ENCODE assay signal across 13 cellular contexts in the genomic region with DNA sequence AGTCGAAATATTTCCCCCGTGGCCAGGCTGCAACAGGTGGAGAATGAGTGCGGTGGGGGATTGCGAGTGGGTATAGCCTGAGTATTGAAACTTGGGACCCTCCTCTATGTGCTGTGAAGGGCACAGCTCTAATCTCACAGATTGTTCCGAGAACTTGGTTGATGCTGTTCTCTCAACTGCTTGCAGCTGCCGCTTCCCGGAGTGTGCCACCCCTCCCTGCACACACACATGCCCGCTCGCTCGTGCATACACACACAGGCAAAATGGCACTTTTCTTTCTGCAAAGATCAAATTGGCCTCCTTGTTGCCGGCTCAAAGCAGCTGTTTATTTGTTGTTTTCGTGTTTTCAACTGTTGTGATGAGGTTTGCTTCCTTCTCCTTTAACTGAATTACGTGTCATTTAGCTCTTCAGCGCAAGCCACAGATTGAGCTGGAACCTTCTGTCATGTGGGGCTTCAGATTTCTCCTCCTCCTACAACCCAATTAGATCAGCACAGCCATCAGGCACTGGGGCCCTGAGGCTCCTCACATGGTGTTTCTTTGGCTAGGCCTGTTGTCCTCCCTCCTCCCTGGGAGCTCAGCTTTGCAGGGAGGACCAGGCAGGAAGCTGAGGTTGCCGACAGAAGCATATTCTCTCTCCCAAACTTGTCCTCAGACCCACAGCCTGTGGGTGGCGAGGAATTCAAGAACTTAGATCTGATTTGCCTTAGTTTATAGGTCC. TPM values are rescaled to one million over a fixed set of nuclear protein-coding genes. Genes with fewer than 3 reads are reported as not detected.
"Had no signal": no experiment of that assay in that cellular context is flagged by ENCODE, and none has a peak within 500 bp of the region (broad histone marks: within the 10 kb centered on the region; RNA-seq: fewer than 3 reads in every experiment).

No MANE protein-coding gene starts in this region.

- H3K27ac Mint-ChIP-seq: activated CD8-positive, alpha-beta memory T cell treated with anti-CD3 and anti-CD28 coated beads, Interleukin-2, amount 10 ng/mL, durations not matched to agents 7 days and 5 days; activated naive CD4-positive, alpha-beta T cell treated with anti-CD3 and anti-CD28 coated beads, Interleukin-2, amount 50 U/mL, for 24 hours; activated T-cell treated with anti-CD3 and anti-CD28 coated beads, Interleukin-2, amount 50 U/mL, for 24 hours had no signal

- H3K4me3 Mint-ChIP-seq: activated CD8-positive, alpha-beta memory T cell treated with anti-CD3 and anti-CD28 coated beads, Interleukin-2, amount 10 ng/mL, durations not matched to agents 7 days and 5 days; activated naive CD4-positive, alpha-beta T cell treated with anti-CD3 and anti-CD28 coated beads, Interleukin-2, amount 50 U/mL, for 24 hours; activated T-cell treated with anti-CD3 and anti-CD28 coated beads, Interleukin-2, amount 50 U/mL, for 24 hours; neural crest cell had no signal

- H3K9me3 Mint-ChIP-seq: activated naive CD4-positive, alpha-beta T cell treated with anti-CD3 and anti-CD28 coated beads, Interleukin-2, amount 50 U/mL, for 24 hours; activated T-cell treated with anti-CD3 and anti-CD28 coated beads, Interleukin-2, amount 50 U/mL, for 24 hours; neural crest cell had no signal

- H3K36me3 Mint-ChIP-seq: activated CD8-positive, alpha-beta memory T cell treated with anti-CD3 and anti-CD28 coated beads, Interleukin-2, amount 10 ng/mL, durations not matched to agents 7 days and 5 days; activated naive CD4-positive, alpha-beta T cell treated with anti-CD3 and anti-CD28 coated beads, Interleukin-2, amount 50 U/mL, for 24 hours had no signal

- H3K4me1 Mint-ChIP-seq: activated CD8-positive, alpha-beta memory T cell treated with anti-CD3 and anti-CD28 coated beads, Interleukin-2, amount 10 ng/mL, durations not matched to agents 7 days and 5 days; activated naive CD4-positive, alpha-beta T cell treated with anti-CD3 and anti-CD28 coated beads, Interleukin-2, amount 50 U/mL, for 24 hours had no signal

- DNase-seq: activated CD4-positive, alpha-beta T cell treated with anti-CD3 and anti-CD28 coated beads, Interleukin-2, amount 50 U/mL, for 48 hours; activated CD8-positive, alpha-beta memory T cell treated with anti-CD3 and anti-CD28 coated beads, Interleukin-2, amount 10 ng/mL, durations not matched to agents 7 days and 5 days; activated effector memory CD4-positive, alpha-beta T cell treated with Interleukin-2 at 50 U/mL for 16 hours; activated T-cell treated with anti-CD3 and anti-CD28 coated beads, Interleukin-2, amount 50 U/mL, for 24 hours; brain microvascular endothelial cell; esophagus squamous epithelium; foreskin fibroblast; heart right ventricle; kidney; pancreas had no signal

RNA-seq across cellular contexts. Expression of a gene that starts 13.9 kb away (rescaled TPM):
- total RNA-seq: myocyte had no signal
